In the genomic region with DNA sequence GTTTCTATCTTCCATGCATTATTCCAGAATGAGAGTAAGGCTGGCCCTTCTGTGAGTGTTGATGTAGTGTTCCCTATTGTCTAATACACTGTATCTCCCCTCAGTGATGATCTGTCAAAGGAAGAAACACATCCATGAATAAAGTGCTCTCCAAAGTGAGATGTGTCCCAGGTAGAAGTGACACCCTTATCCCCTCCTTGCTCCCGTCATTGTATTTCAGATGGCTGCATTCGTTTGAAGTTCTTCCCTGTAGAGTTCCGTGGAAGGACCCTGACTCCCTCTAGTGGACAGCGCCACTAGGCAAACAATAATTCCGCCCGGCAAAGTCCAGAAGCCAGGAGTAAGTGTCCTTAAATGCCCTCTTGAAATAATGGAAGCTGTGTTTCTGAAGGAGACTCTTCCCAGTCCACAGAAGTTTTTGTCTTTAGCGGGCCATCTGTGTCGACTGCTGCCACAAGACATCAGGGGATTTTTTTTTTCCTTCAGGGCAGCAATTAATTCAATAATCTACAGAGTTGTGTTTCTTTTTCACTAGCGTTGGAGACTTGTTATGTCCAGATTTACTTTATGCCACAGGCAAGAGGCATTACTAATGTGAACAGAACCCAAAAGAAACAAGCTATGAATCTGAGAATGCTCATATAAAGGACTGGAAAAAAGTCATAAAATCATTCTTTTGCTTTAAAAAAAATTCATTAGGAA, we compare ENCODE assay signal across 8 cellular contexts.
DNase-seq lines count a peak whose midpoint lies in the region; ATAC-seq and TF ChIP-seq lines count a peak whose summit lies in the region.

No MANE protein-coding gene starts in this region.

- intact Hi-C loops in esophagus squamous epithelium (cut with DNase I): loop anchor here (10.0 kb wide), 1 partner anchor 436 kb away; no protein-coding TSS in a partner anchor

- H3K4me1 ChIP-seq in OCI-LY3 (ENCODE audit: low read length) (no peaks in the 10 kb centered on the region), esophagus squamous epithelium (peaks cover 0 to 8% (median 7%) of the 10 kb centered on the region in 3 donors)

- H3K4me3 ChIP-seq in OCI-LY3 (ENCODE audit: low read length): no peak overlapping the region
- H3K4me3 ChIP-seq in esophagus squamous epithelium: no peak overlapping the region

- ATAC-seq in GM21576 (IDR thresholded peaks at IDR 0.05; ENCODE audit: unreplicated experiment): peak; percentile 86
- ATAC-seq in stimulated activated naive CD8-positive, alpha-beta T cell treated with anti-CD3 and anti-CD28 coated beads, Interleukin-15, amount 100 ng/mL, for 72 hours: peak; percentile 72

- H4K20me1 ChIP-seq in OCI-LY3 (ENCODE audit: insufficient read depth, low read length): no peaks in the 10 kb centered on the region

- no peak overlapping the region for H3K27ac ChIP-seq in OCI-LY3 (ENCODE audit: low read length)
- H3K27ac ChIP-seq in esophagus squamous epithelium: no peak overlapping the region

- H3K27me3 Mint-ChIP-seq in nephron (ENCODE audit: low read depth): no peaks in the 10 kb centered on the region
- H3K27me3 Mint-ChIP-seq in stimulated activated naive CD8-positive, alpha-beta T cell treated with anti-CD3 and anti-CD28 coated beads, Interleukin-15, amount 100 ng/mL, for 72 hours: peaks cover 9% of the 10 kb centered on the region

- no peak for TF ChIP-seq POLR2A in esophagus squamous epithelium (IDR thresholded peaks at IDR 0.05)

- in situ Hi-C loops in KBM-7 (cut with MboI; ENCODE audit: low pct_unique_long_range_greater_than_20kb, low sequenced_read_pairs): no loop called here

- H3K27me3 ChIP-seq in OCI-LY3 (ENCODE audit: low read depth, low read length) (no peaks in the 10 kb centered on the region; the same call in 1 of the 2 replicates), esophagus squamous epithelium (no peaks in the 10 kb centered on the region)

- no peak overlapping the region for H2AFZ ChIP-seq in OCI-LY3 (ENCODE audit: low read depth, low read length)

- no peak overlapping the region for H3K27ac Mint-ChIP-seq in nephron
- no peak overlapping the region for H3K27ac Mint-ChIP-seq in stimulated activated naive CD8-positive, alpha-beta T cell treated with anti-CD3 and anti-CD28 coated beads, Interleukin-15, amount 100 ng/mL, for 72 hours

- H3K4me3 Mint-ChIP-seq in nephron: no peak overlapping the region
- no peak overlapping the region for H3K4me3 Mint-ChIP-seq in stimulated activated naive CD8-positive, alpha-beta T cell treated with anti-CD3 and anti-CD28 coated beads, Interleukin-15, amount 100 ng/mL, for 72 hours

- no peaks in the 10 kb centered on the region for H3K9me3 ChIP-seq in OCI-LY3 (ENCODE audit: insufficient read depth, low read length)
- H3K9me3 ChIP-seq in esophagus squamous epithelium: no peaks in the 10 kb centered on the region

- TF ChIP-seq CTCF in OCI-LY3 (IDR thresholded peaks at IDR 0.05; ENCODE audit: low read depth, low read length) (peak; percentile 74), esophagus squamous epithelium (IDR thresholded peaks at IDR 0.05) (peak; percentile 73 to 93 (median 84)), nephron (IDR thresholded peaks at IDR 0.05; ENCODE audit: unreplicated experiment in 3 of 3) (peak; percentile 86 to 91 (median 88))

- no peaks in the 10 kb centered on the region for H3K36me3 Mint-ChIP-seq in nephron (ENCODE audit: low read depth)

- H3K36me3 ChIP-seq in OCI-LY3 (replicated peaks; ENCODE audit: low read depth, low read length): no peaks in the 10 kb centered on the region
- no peaks in the 10 kb centered on the region for H3K36me3 ChIP-seq in esophagus squamous epithelium

- H3K4me1 Mint-ChIP-seq in nephron: peaks cover 9% of the 10 kb centered on the region
- peaks cover 12% of the 10 kb centered on the region for H3K4me1 Mint-ChIP-seq in stimulated activated naive CD8-positive, alpha-beta T cell treated with anti-CD3 and anti-CD28 coated beads, Interleukin-15, amount 100 ng/mL, for 72 hours

- H3K4me2 ChIP-seq in OCI-LY3 (ENCODE audit: low read length): no peak overlapping the region

- DNase-seq in DMS53 (lab: John Stamatoyannopoulos, UW): peak; percentile 93
- peak; percentile 79 for DNase-seq in KBM-7
- peak; percentile 48 for DNase-seq in activated T-cell treated with anti-CD3 and anti-CD28 coated beads for 4 hours
- DNase-seq in esophagus squamous epithelium (lab: John Stamatoyannopoulos, UW): no peak
- DNase-seq in stimulated activated naive CD8-positive, alpha-beta T cell treated with anti-CD3 and anti-CD28 coated beads, Interleukin-15, amount 100 ng/mL, for 72 hours: peak; percentile 36 to 49

- WGBS in esophagus squamous epithelium, 2 donors: 4 to 6% methylated on average over 9 of the region's 9 CpGs

- H3K9ac ChIP-seq in OCI-LY3 (ENCODE audit: low read length): no peak overlapping the region

- H3K9me3 Mint-ChIP-seq in nephron: no peaks in the 10 kb centered on the region
- H3K9me3 Mint-ChIP-seq in stimulated activated naive CD8-positive, alpha-beta T cell treated with anti-CD3 and anti-CD28 coated beads, Interleukin-15, amount 100 ng/mL, for 72 hours: no peaks in the 10 kb centered on the region

- no peaks in the 10 kb centered on the region for H3K79me2 ChIP-seq in OCI-LY3 (ENCODE audit: low read length)
